In the genomic region with DNA sequence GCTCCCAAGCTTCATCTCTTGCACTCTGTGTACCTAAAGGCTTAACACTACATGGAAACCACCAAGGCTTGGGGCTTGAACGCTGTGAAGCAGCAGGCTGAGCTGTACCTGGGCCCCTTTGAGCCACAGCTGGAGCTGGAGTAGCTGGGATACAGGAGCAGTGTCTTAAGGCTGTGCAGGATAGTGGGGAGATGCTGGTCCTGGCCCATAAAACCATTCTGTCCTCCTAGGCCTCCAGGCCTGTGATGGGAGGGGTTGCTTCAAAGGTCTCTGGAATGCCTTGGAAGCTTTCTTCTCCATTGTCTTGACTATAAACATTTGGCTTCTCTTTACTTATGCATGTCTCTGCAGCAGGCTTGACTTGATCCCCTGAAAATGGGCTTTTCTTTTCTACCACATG, we compare ENCODE assay signal across 3 cellular contexts.
TF ChIP-seq lines count a peak whose summit lies in the region.

No MANE protein-coding gene starts in this region.

TF ChIP-seq in A549, 52 proteins besides CTCF, POLR2A, EP300 and RAD21:
- TF ChIP-seq ZFP36 (IDR thresholded peaks at IDR 0.05; ENCODE audit: borderline replicate concordance, partially characterized antibody): peak; percentile 99
- no peak for TF ChIP-seq SMC3 (IDR thresholded peaks at IDR 0.05)

TF ChIP-seq in GM23338, 12 proteins besides CTCF, POLR2A, EP300 and RAD21:
- no peak for TF ChIP-seq ZNF114 (CRISPR knock-in tag; IDR thresholded peaks at IDR 0.05)
- no peak for TF ChIP-seq ZNF331 (CRISPR knock-in tag; IDR thresholded peaks at IDR 0.05; ENCODE audit: low read depth)
- TF ChIP-seq POLR2AphosphoS5 (IDR thresholded peaks at IDR 0.05; ENCODE audit: low read depth): no peak
- no peak for TF ChIP-seq JUNB (IDR thresholded peaks at IDR 0.05; ENCODE audit: unreplicated experiment)
- TF ChIP-seq EZH2 (IDR thresholded peaks at IDR 0.05; ENCODE audit: low read depth, unreplicated experiment): no peak

TF ChIP-seq in GM12878, 131 proteins besides CTCF, POLR2A, EP300 and RAD21:
- TF ChIP-seq RUNX3 (IDR thresholded peaks at IDR 0.05; ENCODE audit: low read length): no peak
- TF ChIP-seq, protein P1, sequence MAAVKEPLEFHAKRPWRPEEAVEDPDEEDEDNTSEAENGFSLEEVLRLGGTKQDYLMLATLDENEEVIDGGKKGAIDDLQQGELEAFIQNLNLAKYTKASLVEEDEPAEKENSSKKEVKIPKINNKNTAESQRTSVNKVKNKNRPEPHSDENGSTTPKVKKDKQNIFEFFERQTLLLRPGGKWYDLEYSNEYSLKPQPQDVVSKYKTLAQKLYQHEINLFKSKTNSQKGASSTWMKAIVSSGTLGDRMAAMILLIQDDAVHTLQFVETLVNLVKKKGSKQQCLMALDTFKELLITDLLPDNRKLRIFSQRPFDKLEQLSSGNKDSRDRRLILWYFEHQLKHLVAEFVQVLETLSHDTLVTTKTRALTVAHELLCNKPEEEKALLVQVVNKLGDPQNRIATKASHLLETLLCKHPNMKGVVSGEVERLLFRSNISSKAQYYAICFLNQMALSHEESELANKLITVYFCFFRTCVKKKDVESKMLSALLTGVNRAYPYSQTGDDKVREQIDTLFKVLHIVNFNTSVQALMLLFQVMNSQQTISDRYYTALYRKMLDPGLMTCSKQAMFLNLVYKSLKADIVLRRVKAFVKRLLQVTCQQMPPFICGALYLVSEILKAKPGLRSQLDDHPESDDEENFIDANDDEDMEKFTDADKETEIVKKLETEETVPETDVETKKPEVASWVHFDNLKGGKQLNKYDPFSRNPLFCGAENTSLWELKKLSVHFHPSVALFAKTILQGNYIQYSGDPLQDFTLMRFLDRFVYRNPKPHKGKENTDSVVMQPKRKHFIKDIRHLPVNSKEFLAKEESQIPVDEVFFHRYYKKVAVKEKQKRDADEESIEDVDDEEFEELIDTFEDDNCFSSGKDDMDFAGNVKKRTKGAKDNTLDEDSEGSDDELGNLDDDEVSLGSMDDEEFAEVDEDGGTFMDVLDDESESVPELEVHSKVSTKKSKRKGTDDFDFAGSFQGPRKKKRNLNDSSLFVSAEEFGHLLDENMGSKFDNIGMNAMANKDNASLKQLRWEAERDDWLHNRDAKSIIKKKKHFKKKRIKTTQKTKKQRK (IDR thresholded peaks at IDR 0.05; ENCODE audit: low read depth, low read length): peak; percentile 40; the same call in 1 of the 2 replicates
